ENCODE assay signal across 26 cellular contexts in genomic region chr3:36114353-36114752, GRCh38.
"Had no signal": no experiment of that assay in that cellular context is flagged by ENCODE, and none has a peak within 500 bp of the region (broad histone marks: within the 10 kb centered on the region; RNA-seq: fewer than 3 reads in every experiment).

No MANE protein-coding gene starts in this region.

- H3K4me3 ChIP-seq: SJCRH30 had no signal

- H3K9me3 ChIP-seq: SJCRH30 had no signal

- DNase-seq: activated B cell treated with CpG ODN at 0.5 μM for 24 hours; activated CD4-positive, alpha-beta memory T cell treated with anti-CD3 and anti-CD28 coated beads for 36 hours; activated CD4-positive, alpha-beta T cell treated with anti-CD3 and anti-CD28 coated beads for 4 hours; activated CD4-positive, alpha-beta T cell treated with anti-CD3 and anti-CD28 coated beads, Interleukin-2, amount 50 U/mL, for 1 hour; activated CD4-positive, CD25-positive, alpha-beta regulatory T cell treated with anti-CD3 and anti-CD28 coated beads, Interleukin-2, amount 50 U/mL, for 72 hours; activated CD8-positive, alpha-beta memory T cell treated with anti-CD3 and anti-CD28 coated beads, Interleukin-2, amount 50 U/mL, for 4 hours; activated naive CD4-positive, alpha-beta T cell treated with anti-CD3 and anti-CD28 coated beads, Interleukin-2, amount 10 ng/mL, durations not matched to agents 7 days and 5 days; activated naive CD8-positive, alpha-beta T cell treated with anti-CD3 and anti-CD28 coated beads, Interleukin-2, amount 50 U/mL, for 24 hours; activated T-cell treated with anti-CD3 and anti-CD28 coated beads for 4 hours; activated T-cell treated with anti-CD3 and anti-CD28 coated beads, Interleukin-2, amount 50 U/mL, for 4 hours; anterior cingulate cortex; central memory CD4-positive, alpha-beta T cell; MM.1S; MV-4-11; NCI-H1092; NCI-H1436 treated with DMSO at 0.1 percent for 48 hours; NCI-H1694 treated with DMSO at 0.1 percent for 48 hours; NCI-H2029; NCI-H345; NK-92 treated with Interleukin-12 subunit alpha and Interleukin-12 subunit beta, amount 100 ng/mL, for 24 hours; SHP77; SJCRH30; T-cell; T-helper 17 cell had no signal

- H3K4me1 ChIP-seq: SJCRH30 had no signal

- ATAC-seq: activated naive CD8-positive, alpha-beta T cell treated with anti-CD3 and anti-CD28 coated beads, Interleukin-2, amount 50 U/mL, for 24 hours; activated T-cell treated with anti-CD3 and anti-CD28 coated beads, Interleukin-2, amount 50 U/mL, for 4 hours; SK-N-SH treated with all-trans-retinoic acid at 6 μM for 48 hours; T-cell; T-helper 17 cell had no signal

- H3K27ac ChIP-seq: SJCRH30, VCaP had no signal

- H3K27me3 ChIP-seq: SJCRH30 had no signal

- H3K36me3 ChIP-seq: SJCRH30 had no signal
